8 cellular contexts compared by ENCODE assay signal in genomic region chr2:87548875-87549536, GRCh38.
DNase-seq lines count a peak whose midpoint lies in the region; ATAC-seq and TF ChIP-seq lines count a peak whose summit lies in the region.
"Not testable (repeated sequence)": the region's sequence is repeated elsewhere in the genome, so short reads cannot be mapped to it uniquely, and the experiment has no call there.

No MANE protein-coding gene starts in this region.

- H3K27ac Mint-ChIP-seq in CD8-positive, alpha-beta T cell = peak overlapping the region; percentile 84
- peak overlapping the region; percentile 90 for H3K27ac Mint-ChIP-seq in activated CD4-positive, alpha-beta T cell treated with anti-CD3 and anti-CD28 coated beads for 36 hours
- peak overlapping the region; percentile 84 for H3K27ac Mint-ChIP-seq in activated T-cell treated with anti-CD3 and anti-CD28 coated beads, Interleukin-2, amount 50 U/mL, for 24 hours
- peak overlapping the region; percentile 98 for H3K27ac Mint-ChIP-seq in activated naive CD4-positive, alpha-beta T cell treated with anti-CD3 and anti-CD28 coated beads, Interleukin-2, amount 50 U/mL, for 24 hours
- H3K27ac Mint-ChIP-seq in central memory CD8-positive, alpha-beta T cell (ENCODE audit: low read depth) = peak overlapping the region; percentile 35
- H3K27ac Mint-ChIP-seq in naive thymus-derived CD4-positive, alpha-beta T cell = peak overlapping the region in 8 of 9 donors; percentile 63 to 89 (median 84)
- H3K27ac Mint-ChIP-seq in stimulated activated naive CD8-positive, alpha-beta T cell treated with anti-CD3 and anti-CD28 coated beads, Interleukin-15, amount 100 ng/mL, for 72 hours = peak overlapping the region; percentile 8 to 92

- POLR2A ChIA-PET in CD8-positive, alpha-beta T cell (lab: Charles Lee); PC-3 (lab: Charles Lee; ENCODE audit: unreplicated experiment); activated CD4-positive, alpha-beta T cell treated with anti-CD3 and anti-CD28 coated beads for 36 hours (lab: Charles Lee); naive thymus-derived CD4-positive, alpha-beta T cell (lab: Charles Lee): not testable (repeated sequence)

- H3K9me3 ChIP-seq in CD8-positive, alpha-beta T cell (ENCODE audit: low read length); PC-3 (ENCODE audit: low read length); naive thymus-derived CD4-positive, alpha-beta T cell (ENCODE audit: control insufficient read depth in 2 of 3, low read length in 3 of 3): not testable (repeated sequence)

- H3K36me3 Mint-ChIP-seq in CD8-positive, alpha-beta T cell; activated CD4-positive, alpha-beta T cell treated with anti-CD3 and anti-CD28 coated beads for 36 hours (ENCODE audit: low read depth); activated T-cell treated with anti-CD3 and anti-CD28 coated beads, Interleukin-2, amount 50 U/mL, for 24 hours (ENCODE audit: low read depth); activated naive CD4-positive, alpha-beta T cell treated with anti-CD3 and anti-CD28 coated beads, Interleukin-2, amount 50 U/mL, for 24 hours; central memory CD8-positive, alpha-beta T cell (ENCODE audit: insufficient read depth); naive thymus-derived CD4-positive, alpha-beta T cell: not testable (repeated sequence)

- H3F3A ChIP-seq in PC-3 (ENCODE audit: low read length, unreplicated experiment) = not testable (repeated sequence)

- DNase-seq in CD8-positive, alpha-beta T cell; PC-3; activated CD4-positive, alpha-beta T cell treated with anti-CD3 and anti-CD28 coated beads for 36 hours; activated T-cell treated with anti-CD3 and anti-CD28 coated beads, Interleukin-2, amount 50 U/mL, for 24 hours; central memory CD8-positive, alpha-beta T cell (ENCODE audit: low spot score in 2 of 2); naive thymus-derived CD4-positive, alpha-beta T cell; stimulated activated naive CD8-positive, alpha-beta T cell treated with anti-CD3 and anti-CD28 coated beads, Interleukin-15, amount 100 ng/mL, for 72 hours: not testable (repeated sequence)

- H4K20me1 ChIP-seq in PC-3 (ENCODE audit: low read length) = not testable (repeated sequence)

- TF ChIP-seq CTCF in CD8-positive, alpha-beta T cell (IDR thresholded peaks at IDR 0.05); PC-3 (conservative IDR thresholded peaks at IDR 0.05; ENCODE audit: low read depth, low read length): not testable (repeated sequence)

- ATAC-seq in CD8-positive, alpha-beta T cell = peak; percentile 26
- peak; percentile 49 for ATAC-seq in PC-3
- ATAC-seq in activated CD4-positive, alpha-beta T cell treated with anti-CD3 and anti-CD28 coated beads for 36 hours = peak; percentile 83
- ATAC-seq in central memory CD8-positive, alpha-beta T cell (replicated peaks; ENCODE audit: extremely low read depth, poor library complexity, severe bottlenecking); naive thymus-derived CD4-positive, alpha-beta T cell: not testable (repeated sequence)
- peak; percentile 86 for ATAC-seq in stimulated activated naive CD8-positive, alpha-beta T cell treated with anti-CD3 and anti-CD28 coated beads, Interleukin-15, amount 100 ng/mL, for 72 hours

- H3K4me3 ChIP-seq in CD8-positive, alpha-beta T cell (ENCODE audit: low read depth, low read length); PC-3 (ENCODE audit: low read length); naive thymus-derived CD4-positive, alpha-beta T cell (ENCODE audit: low read length): not testable (repeated sequence)

- H3K36me3 ChIP-seq in CD8-positive, alpha-beta T cell (ENCODE audit: insufficient read depth, low read length); PC-3 (ENCODE audit: low read depth, low read length); naive thymus-derived CD4-positive, alpha-beta T cell (ENCODE audit: control insufficient read depth in 2 of 3, insufficient read depth in 3 of 3, low read length in 3 of 3): not testable (repeated sequence)

- not testable (repeated sequence) for H3K27me3 ChIP-seq in CD8-positive, alpha-beta T cell (ENCODE audit: insufficient read depth, low read length); PC-3 (ENCODE audit: low read length); naive thymus-derived CD4-positive, alpha-beta T cell (ENCODE audit: control insufficient read depth in 2 of 2, insufficient read depth in 2 of 2, low read length in 2 of 2)

- not testable (repeated sequence) for H3K27me3 Mint-ChIP-seq in CD8-positive, alpha-beta T cell (ENCODE audit: low read depth); activated CD4-positive, alpha-beta T cell treated with anti-CD3 and anti-CD28 coated beads for 36 hours; activated T-cell treated with anti-CD3 and anti-CD28 coated beads, Interleukin-2, amount 50 U/mL, for 24 hours; activated naive CD4-positive, alpha-beta T cell treated with anti-CD3 and anti-CD28 coated beads, Interleukin-2, amount 50 U/mL, for 24 hours; central memory CD8-positive, alpha-beta T cell; naive thymus-derived CD4-positive, alpha-beta T cell; stimulated activated naive CD8-positive, alpha-beta T cell treated with anti-CD3 and anti-CD28 coated beads, Interleukin-15, amount 100 ng/mL, for 72 hours

- not testable (repeated sequence) for H3K9me3 Mint-ChIP-seq in CD8-positive, alpha-beta T cell; activated CD4-positive, alpha-beta T cell treated with anti-CD3 and anti-CD28 coated beads for 36 hours (ENCODE audit: low read depth); activated T-cell treated with anti-CD3 and anti-CD28 coated beads, Interleukin-2, amount 50 U/mL, for 24 hours; activated naive CD4-positive, alpha-beta T cell treated with anti-CD3 and anti-CD28 coated beads, Interleukin-2, amount 50 U/mL, for 24 hours; central memory CD8-positive, alpha-beta T cell; naive thymus-derived CD4-positive, alpha-beta T cell; stimulated activated naive CD8-positive, alpha-beta T cell treated with anti-CD3 and anti-CD28 coated beads, Interleukin-15, amount 100 ng/mL, for 72 hours

- not testable (repeated sequence) for H3K79me2 ChIP-seq in PC-3 (ENCODE audit: low read length)

- H3K27ac ChIP-seq in CD8-positive, alpha-beta T cell (ENCODE audit: low read depth, low read length); PC-3 (ENCODE audit: low read length); naive thymus-derived CD4-positive, alpha-beta T cell (ENCODE audit: low read depth, low read length): not testable (repeated sequence)

- H3K4me3 Mint-ChIP-seq in CD8-positive, alpha-beta T cell; activated T-cell treated with anti-CD3 and anti-CD28 coated beads, Interleukin-2, amount 50 U/mL, for 24 hours; central memory CD8-positive, alpha-beta T cell: not testable (repeated sequence)
- H3K4me3 Mint-ChIP-seq in activated CD4-positive, alpha-beta T cell treated with anti-CD3 and anti-CD28 coated beads for 36 hours = peak overlapping the region; percentile 7
- peak overlapping the region; percentile 70 for H3K4me3 Mint-ChIP-seq in activated naive CD4-positive, alpha-beta T cell treated with anti-CD3 and anti-CD28 coated beads, Interleukin-2, amount 50 U/mL, for 24 hours
- H3K4me3 Mint-ChIP-seq in naive thymus-derived CD4-positive, alpha-beta T cell = peak overlapping the region in 5 of 10 donors; percentile 25 to 53 (median 33)
- H3K4me3 Mint-ChIP-seq in stimulated activated naive CD8-positive, alpha-beta T cell treated with anti-CD3 and anti-CD28 coated beads, Interleukin-15, amount 100 ng/mL, for 72 hours = peak overlapping the region; percentile 44 to 68

- intact Hi-C loops in CD8-positive, alpha-beta T cell (cut with DNase I, micrococcal nuclease); PC-3 (cut with micrococcal nuclease); activated CD4-positive, alpha-beta T cell treated with anti-CD3 and anti-CD28 coated beads for 36 hours (cut with DNase I, micrococcal nuclease); naive thymus-derived CD4-positive, alpha-beta T cell (cut with micrococcal nuclease): not testable (repeated sequence)

- not testable (repeated sequence) for H3K9me2 ChIP-seq in PC-3 (replicated peaks; ENCODE audit: low read length)

- CTCF ChIA-PET in CD8-positive, alpha-beta T cell (lab: Charles Lee); PC-3 (lab: Charles Lee); activated CD4-positive, alpha-beta T cell treated with anti-CD3 and anti-CD28 coated beads for 36 hours (lab: Charles Lee); naive thymus-derived CD4-positive, alpha-beta T cell (lab: Charles Lee): not testable (repeated sequence)

- not testable (repeated sequence) for H3K4me1 ChIP-seq in CD8-positive, alpha-beta T cell (ENCODE audit: insufficient read depth, low read length); PC-3 (ENCODE audit: insufficient read depth, low read length); naive thymus-derived CD4-positive, alpha-beta T cell (ENCODE audit: control insufficient read depth in 2 of 2, insufficient read depth in 2 of 2, low read length in 2 of 2)

- H3K4me1 Mint-ChIP-seq in CD8-positive, alpha-beta T cell (ENCODE audit: low read depth); activated CD4-positive, alpha-beta T cell treated with anti-CD3 and anti-CD28 coated beads for 36 hours; activated T-cell treated with anti-CD3 and anti-CD28 coated beads, Interleukin-2, amount 50 U/mL, for 24 hours (ENCODE audit: low read depth); central memory CD8-positive, alpha-beta T cell; naive thymus-derived CD4-positive, alpha-beta T cell: not testable (repeated sequence)
- peaks cover 13% of the 10 kb centered on the region for H3K4me1 Mint-ChIP-seq in activated naive CD4-positive, alpha-beta T cell treated with anti-CD3 and anti-CD28 coated beads, Interleukin-2, amount 50 U/mL, for 24 hours
- H3K4me1 Mint-ChIP-seq in stimulated activated naive CD8-positive, alpha-beta T cell treated with anti-CD3 and anti-CD28 coated beads, Interleukin-15, amount 100 ng/mL, for 72 hours = peaks cover 12% of the 10 kb centered on the region

- BruUV-seq in PC-3 (replicated peaks; lab: Mats Ljungman, UMichigan) = not testable (repeated sequence)

- H3K9ac ChIP-seq in PC-3 (ENCODE audit: low read length) = not testable (repeated sequence)

- H3K4me2 ChIP-seq in PC-3 (ENCODE audit: low read length) = not testable (repeated sequence)

- H2AFZ ChIP-seq in PC-3 (ENCODE audit: low read length) = not testable (repeated sequence)

Comparison
In these comparisons a context has a peak if more than half of its experiments do, and no peak if none do; other contexts are left out.
1. H3K27ac Mint-ChIP-seq: peak in every context shown above with its lines; median percentile 98 in activated naive CD4-positive, alpha-beta T cell treated with anti-CD3 and anti-CD28 coated beads, Interleukin-2, amount 50 U/mL, for 24 hours; 90 in activated CD4-positive, alpha-beta T cell treated with anti-CD3 and anti-CD28 coated beads for 36 hours; 84 in CD8-positive, alpha-beta T cell; 84 in activated T-cell treated with anti-CD3 and anti-CD28 coated beads, Interleukin-2, amount 50 U/mL, for 24 hours; 84 in naive thymus-derived CD4-positive, alpha-beta T cell; 50 in stimulated activated naive CD8-positive, alpha-beta T cell treated with anti-CD3 and anti-CD28 coated beads, Interleukin-15, amount 100 ng/mL, for 72 hours; 35 in central memory CD8-positive, alpha-beta T cell.